ENCODE assay signal across 8 cellular contexts in the genomic region with DNA sequence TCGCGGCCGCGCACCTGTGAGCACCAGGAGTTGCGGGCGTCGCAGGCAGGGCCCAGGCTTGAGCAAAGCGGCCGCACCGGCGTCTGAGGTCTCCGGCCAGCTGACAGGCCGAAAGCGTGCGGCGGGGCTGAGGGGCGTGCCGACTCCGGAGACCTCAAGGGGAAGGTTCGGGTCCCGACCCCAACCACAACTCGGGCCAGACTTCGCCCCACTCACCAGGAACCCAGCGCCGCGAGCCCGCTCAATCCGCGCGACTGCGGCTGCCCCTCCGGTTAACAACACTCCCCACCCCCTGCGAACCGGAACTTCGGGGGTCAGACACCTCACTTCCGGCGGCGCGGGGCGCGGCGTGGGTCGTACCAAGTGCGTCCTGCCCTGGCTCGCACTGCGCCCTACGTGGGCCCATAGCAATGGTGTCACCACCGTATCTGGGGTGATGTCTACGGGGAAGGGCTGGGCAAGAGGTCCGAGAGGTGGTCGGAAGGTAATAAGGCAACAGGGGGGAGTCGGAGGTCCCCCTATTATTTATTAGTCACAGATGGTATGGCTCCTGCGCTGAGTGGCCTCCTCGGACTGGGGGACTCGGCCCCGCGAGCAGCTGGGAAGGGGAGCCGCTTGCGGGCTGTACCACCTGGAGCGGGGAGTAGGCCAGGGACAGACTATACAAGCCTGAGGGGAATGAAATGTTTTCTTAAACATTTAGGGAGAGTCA. TPM values are rescaled to one million over a fixed set of nuclear protein-coding genes. Genes with fewer than 3 reads are reported as not detected.
DNase-seq lines count a peak whose midpoint lies in the region; ATAC-seq and TF ChIP-seq lines count a peak whose summit lies in the region.

Gene SYVN1 (minus strand): TSS at position 280 of the 712 bp plus-strand sequence. CDS start 918 bp downstream, outside the sequence.

- peak within 1 kb of the TSS in 1 of 2 experiments; percentile 95 for H3K14ac ChIP-seq in mesenchymal stem cell (ENCODE audit: low read length in 2 of 2)

- TF ChIP-seq CTCF in CD4-positive, alpha-beta T cell (IDR thresholded peaks at IDR 0.05) = no peak
- no peak for TF ChIP-seq CTCF in HL-60 (IDR thresholded peaks at IDR 0.05; ENCODE audit: insufficient read depth, low read length)

- peak within 1 kb of the TSS; percentile 97 for H3K4me3 ChIP-seq in HL-60 (replicated peaks; ENCODE audit: insufficient read depth, low read length)
- peak within 1 kb of the TSS; percentile 83 for H3K4me3 ChIP-seq in effector memory CD4-positive, alpha-beta T cell (ENCODE audit: insufficient read depth, low read depth, low read length, poor library complexity, severe bottlenecking)
- H3K4me3 ChIP-seq in mesenchymal stem cell (ENCODE audit: insufficient read depth in 1 of 2, low read depth in 1 of 2, low read length in 2 of 2) = peak within 1 kb of the TSS; percentile 93

- H3K36me3 ChIP-seq in effector memory CD4-positive, alpha-beta T cell (ENCODE audit: control insufficient read depth, insufficient read depth, low read length) = peaks cover 36% of the 10 kb centered on the region
- H3K36me3 ChIP-seq in mesenchymal stem cell (ENCODE audit: control insufficient read depth in 1 of 2, insufficient read depth in 2 of 2, low read depth in 1 of 2, low read length in 2 of 2) = peaks cover 35 to 36% of the 10 kb centered on the region in 2 experiments

- peak; percentile 86 to 93 (median 88) for DNase-seq in CD4-positive, alpha-beta T cell
- DNase-seq in HL-60 (ENCODE audit: low read depth in 1 of 2, low spot score in 1 of 2) (peak; percentile 89 to 90), mesenchymal stem cell (peak; percentile 92)
- peak; percentile 84 for DNase-seq in NK-92 treated with Interleukin-12 subunit alpha and Interleukin-12 subunit beta, amount 100 ng/mL, for 24 hours (lab: John Stamatoyannopoulos, UW)
- DNase-seq in activated CD8-positive, alpha-beta memory T cell treated with anti-CD3 and anti-CD28 coated beads for 24 hours = peak; percentile 98
- peak; percentile 84 to 88 (median 86) for DNase-seq in effector memory CD4-positive, alpha-beta T cell
- peak; percentile 87 for DNase-seq in stimulated activated CD8-positive, alpha-beta memory T cell treated with anti-CD3 and anti-CD28 coated beads, Interleukin-12 subunit alpha, Interleukin-12 subunit beta, amount 100 ng/mL, for 4 hours (ENCODE audit: low read depth)

- peak within 1 kb of the TSS; percentile 78 to 86 for H3K4ac ChIP-seq in mesenchymal stem cell (ENCODE audit: low read depth in 1 of 2, low read length in 2 of 2)

- POLR2A ChIA-PET in CD4-positive, alpha-beta T cell (lab: Charles Lee) = interaction anchor here (0.6 to 4.4 kb wide), 37 partner anchors 10 to 1155 kb away, joined by 3 to 136 read pairs (median 6); partner anchors contain the start of genes ARL2, CAPN1, CDC42EP2 and CDCA5

- peaks cover 18% of the 10 kb centered on the region for H3K79me1 ChIP-seq in mesenchymal stem cell (replicated peaks; ENCODE audit: low read length, poor library complexity, severe bottlenecking)

- H3K4me3 Mint-ChIP-seq in CD4-positive, alpha-beta T cell = peak within 1 kb of the TSS; percentile 99

- ATAC-seq in CD4-positive, alpha-beta T cell (ENCODE audit: poor library complexity) = peak; percentile 67
- ATAC-seq in GM19463 (IDR thresholded peaks at IDR 0.05; ENCODE audit: unreplicated experiment) = peak; percentile 55

- peaks cover 57% of the 10 kb centered on the region for H3K36me3 Mint-ChIP-seq in CD4-positive, alpha-beta T cell (ENCODE audit: low read depth)

- H3K27ac ChIP-seq in CD4-positive, alpha-beta T cell (ENCODE audit: low read depth, low read length) = peak within 1 kb of the TSS; percentile 96
- H3K27ac ChIP-seq in HL-60 (replicated peaks) = peak within 1 kb of the TSS; percentile 99
- H3K27ac ChIP-seq in effector memory CD4-positive, alpha-beta T cell (ENCODE audit: insufficient read depth, low read length, poor library complexity, severe bottlenecking) = peak within 1 kb of the TSS; percentile 99
- peak within 1 kb of the TSS; percentile 94 for H3K27ac ChIP-seq in mesenchymal stem cell (ENCODE audit: low read length, poor library complexity, severe bottlenecking)

- peak within 1 kb of the TSS; percentile 97 for H4K91ac ChIP-seq in mesenchymal stem cell (ENCODE audit: low read length)

- H2AFZ ChIP-seq in mesenchymal stem cell (ENCODE audit: low read depth, low read length) = peak within 1 kb of the TSS; percentile 65

- H3K4me1 Mint-ChIP-seq in CD4-positive, alpha-beta T cell (ENCODE audit: low read depth) = peaks cover 45% of the 10 kb centered on the region

- peak within 1 kb of the TSS; percentile 88 to 99 for H3K18ac ChIP-seq in mesenchymal stem cell (ENCODE audit: low read depth in 1 of 2, low read length in 2 of 2)

- H3K9me3 Mint-ChIP-seq in CD4-positive, alpha-beta T cell = no peaks in the 10 kb centered on the region

- peak within 1 kb of the TSS; percentile 75 for H2BK15ac ChIP-seq in mesenchymal stem cell (ENCODE audit: low read depth, poor library complexity, severe bottlenecking)

- H3K4me1 ChIP-seq in effector memory CD4-positive, alpha-beta T cell (ENCODE audit: control insufficient read depth, insufficient read depth, low read length, poor library complexity, severe bottlenecking) = peaks cover 21% of the 10 kb centered on the region
- H3K4me1 ChIP-seq in mesenchymal stem cell (ENCODE audit: control insufficient read depth, insufficient read depth, low read depth, low read length) = peaks cover 23% of the 10 kb centered on the region

- H3K27me3 ChIP-seq in CD4-positive, alpha-beta T cell (ENCODE audit: control insufficient read depth, insufficient read depth, low read length) = no peaks in the 10 kb centered on the region
- no peaks in the 10 kb centered on the region for H3K27me3 ChIP-seq in HL-60 (ENCODE audit: insufficient read depth, poor library complexity, severe bottlenecking)
- H3K27me3 ChIP-seq in effector memory CD4-positive, alpha-beta T cell (replicated peaks; ENCODE audit: control insufficient read depth, insufficient read depth, low read length, poor library complexity, severe bottlenecking) = no peaks in the 10 kb centered on the region
- no peaks in the 10 kb centered on the region for H3K27me3 ChIP-seq in mesenchymal stem cell (ENCODE audit: control insufficient read depth in 1 of 2, insufficient read depth in 1 of 2, low read length in 2 of 2)

- H2AK5ac ChIP-seq in mesenchymal stem cell (ENCODE audit: low read length, severe bottlenecking) = peak within 1 kb of the TSS; percentile 9

- peak within 1 kb of the TSS; percentile 95 for H4K8ac ChIP-seq in mesenchymal stem cell (ENCODE audit: low read length)

- H3K27me3 Mint-ChIP-seq in CD4-positive, alpha-beta T cell = no peaks in the 10 kb centered on the region

- peak within 1 kb of the TSS; percentile 99 for H3K9ac ChIP-seq in mesenchymal stem cell (ENCODE audit: low read length)

- peak within 1 kb of the TSS; percentile 92 for H2BK5ac ChIP-seq in mesenchymal stem cell (ENCODE audit: low read depth, low read length, poor library complexity, severe bottlenecking)

- intact Hi-C loops in CD4-positive, alpha-beta T cell (cut with DNase I, micrococcal nuclease) = loop anchor here (1.0 to 5.0 kb wide), 3 partner anchors 18 to 217 kb away; partner anchors contain the start of genes ATG2A (in 1 of the 2), VPS51 (in 1 of the 2) and ZNHIT2 (in 1 of the 2)

- peak within 1 kb of the TSS; percentile 91 for H3K4me2 ChIP-seq in mesenchymal stem cell (ENCODE audit: low read length, poor library complexity, severe bottlenecking)

- H3K27ac Mint-ChIP-seq in CD4-positive, alpha-beta T cell = peak within 1 kb of the TSS; percentile 100

- 1% methylated on average over 56 of the region's 60 CpGs for WGBS in mesenchymal stem cell

- H2BK12ac ChIP-seq in mesenchymal stem cell (ENCODE audit: low read length in 2 of 2) = peak within 1 kb of the TSS; percentile 7 to 65

- no peak within 1 kb of the TSS for H3K23ac ChIP-seq in mesenchymal stem cell (ENCODE audit: low read length in 2 of 2)

- CTCF ChIA-PET in CD4-positive, alpha-beta T cell (lab: Charles Lee) = interaction anchor here (1.4 to 2.3 kb wide), 6 partner anchors 17 to 121 kb away, joined by 3 to 11 read pairs (median 5); partner anchors contain the start of genes ARL2, TM7SF2 and ZNHIT2

- peak within 1 kb of the TSS; percentile 56 for H2BK120ac ChIP-seq in mesenchymal stem cell (ENCODE audit: low read depth, low read length)

- no peaks in the 10 kb centered on the region for H3K9me3 ChIP-seq in CD4-positive, alpha-beta T cell (ENCODE audit: control insufficient read depth, low read length)
- no peaks in the 10 kb centered on the region for H3K9me3 ChIP-seq in effector memory CD4-positive, alpha-beta T cell (ENCODE audit: control insufficient read depth, low read length)
- no peaks in the 10 kb centered on the region for H3K9me3 ChIP-seq in mesenchymal stem cell (ENCODE audit: control insufficient read depth, low read length)

RNA-seq across cellular contexts. Expression of gene SYVN1, which starts in this region (rescaled TPM):
- total RNA-seq in CD4-positive, alpha-beta T cell = 10 to 100 TPM; 89.1 to 96.8 TPM
- polyA plus RNA-seq in mesenchymal stem cell (2013, experiment 1 of 2) = 33.9 TPM
- polyA plus RNA-seq in mesenchymal stem cell (2013, experiment 2 of 2) = 33.2 TPM

Comparison
In these comparisons a context has a peak if more than half of its experiments do, and no peak if none do; other contexts are left out.
1. Peak in every context shown above with its lines: DNase-seq, ATAC-seq, H3K4me3 ChIP-seq and H3K27ac ChIP-seq.